Comparison of ENCODE assay signal across 19 cellular contexts in genomic region chr1:21693732-21694131, GRCh38. TPM values are rescaled to one million over a fixed set of nuclear protein-coding genes. Genes with fewer than 3 reads are reported as not detected.
A peak's percentile ranks its signal among the peaks of the same experiment; 100 is the strongest.
DNase-seq lines count a peak whose midpoint lies in the region; ATAC-seq and TF ChIP-seq lines count a peak whose summit lies in the region.
"Had no signal": no experiment of that assay in that cellular context is flagged by ENCODE, and none has a peak within 500 bp of the region (broad histone marks: within the 10 kb centered on the region; RNA-seq: fewer than 3 reads in every experiment).

No MANE protein-coding gene starts in this region.

- no peak for ATAC-seq in GM18870 (IDR thresholded peaks at IDR 0.05; ENCODE audit: unreplicated experiment)
- no peak for ATAC-seq in stimulated activated naive B cell treated with anti-CD40 and anti-IgM and Interleukin-4, amounts not matched to agents 10 μg/mL and 1 μg/mL and 100 μg/mL, for 72 hours (replicated peaks)
- ATAC-seq: K562 had no signal

- H3K27me3 ChIP-seq in BJ (ENCODE audit: control insufficient read depth, insufficient read depth, low read length) (no peaks in the 10 kb centered on the region), adipocyte (replicated peaks; ENCODE audit: control insufficient read depth, insufficient read depth, low read length) (no peaks in the 10 kb centered on the region), spleen (replicated peaks in 1 of 7) (no peaks in the 10 kb centered on the region)

- no peak overlapping the region for H3K27ac ChIP-seq in spleen

- CTCF ChIA-PET in BJ (lab: Yijun Ruan, JAX): interaction anchor here (1.2 to 2.9 kb wide), 2 partner anchors 9 to 10 kb away, joined by 4 to 12 read pairs; no protein-coding TSS in a partner anchor

- H3K4me3 ChIP-seq in BJ (ENCODE audit: low read depth, low read length) (no peak overlapping the region), adipocyte (ENCODE audit: low read length) (no peak overlapping the region), spleen (no peak overlapping the region)
- H3K4me3 ChIP-seq: HAP-1, K562 had no signal

- peaks cover 8% of the 10 kb centered on the region for H3K36me3 ChIP-seq in BJ (ENCODE audit: control insufficient read depth, insufficient read depth, low read length)
- peaks cover 47% of the 10 kb centered on the region for H3K36me3 ChIP-seq in adipocyte (ENCODE audit: control insufficient read depth, insufficient read depth, low read length, severe bottlenecking)
- peaks cover 8 to 100% (median 77%) of the 10 kb centered on the region in 6 donors for H3K36me3 ChIP-seq in spleen

- H3K4me1 Mint-ChIP-seq in stimulated activated naive B cell treated with anti-CD40 and anti-IgM and Interleukin-4, amounts not matched to agents 10 μg/mL and 1 μg/mL and 100 μg/mL, for 72 hours: no peaks in the 10 kb centered on the region
- H3K4me1 Mint-ChIP-seq: B cell had no signal

- intact Hi-C loops in spleen (cut with DNase I; ENCODE audit: low total_unique reads): no loop called here

- no peaks in the 10 kb centered on the region for H3K9me3 Mint-ChIP-seq in stimulated activated naive B cell treated with anti-CD40 and anti-IgM and Interleukin-4, amounts not matched to agents 10 μg/mL and 1 μg/mL and 100 μg/mL, for 72 hours
- H3K9me3 Mint-ChIP-seq: CD4-positive, CD25-positive, alpha-beta regulatory T cell; CD8-positive, alpha-beta memory T cell had no signal

- no peak overlapping the region for H3K4me3 Mint-ChIP-seq in stimulated activated naive B cell treated with anti-CD40 and anti-IgM and Interleukin-4, amounts not matched to agents 10 μg/mL and 1 μg/mL and 100 μg/mL, for 72 hours
- H3K4me3 Mint-ChIP-seq: B cell; CD4-positive, CD25-positive, alpha-beta regulatory T cell; CD8-positive, alpha-beta memory T cell had no signal

- H3K4me1 ChIP-seq in adipocyte (ENCODE audit: control insufficient read depth, insufficient read depth, low read length) (peaks cover 9% of the 10 kb centered on the region), spleen (no peaks in the 10 kb centered on the region)
- H3K4me1 ChIP-seq: HAP-1 had no signal

- DNase-seq in BJ (ENCODE audit: low read depth) (peak; percentile 64), GM04504 (ENCODE audit: low read depth) (peak; percentile 42), adipocyte (ENCODE audit: low read depth) (peak; percentile 26), DMS53 treated with DMSO at 0.1 percent for 48 hours (lab: John Stamatoyannopoulos, UW; ENCODE audit: unreplicated experiment) (no peak), spleen (no peak)
- DNase-seq in stimulated activated naive B cell treated with anti-CD40 and anti-IgM and Interleukin-4, amounts not matched to agents 10 μg/mL and 1 μg/mL and 100 μg/mL, for 72 hours: no peak
- DNase-seq: ACHN; C1 segment of cervical spinal cord; CD4-positive, CD25-positive, alpha-beta regulatory T cell; CD8-positive, alpha-beta memory T cell; COR-L47; DMS 273 treated with DMSO at 0.1 percent for 48 hours; DMS53; GDM1; IMR-90 had no signal

- no peak overlapping the region for H3K27ac Mint-ChIP-seq in stimulated activated naive B cell treated with anti-CD40 and anti-IgM and Interleukin-4, amounts not matched to agents 10 μg/mL and 1 μg/mL and 100 μg/mL, for 72 hours
- H3K27ac Mint-ChIP-seq: B cell; CD4-positive, CD25-positive, alpha-beta regulatory T cell had no signal

- H3K9ac ChIP-seq in adipocyte (ENCODE audit: low read length): no peak overlapping the region

- peaks cover 29 to 44% of the 10 kb centered on the region in 2 donors for H3K36me3 Mint-ChIP-seq in stimulated activated naive B cell treated with anti-CD40 and anti-IgM and Interleukin-4, amounts not matched to agents 10 μg/mL and 1 μg/mL and 100 μg/mL, for 72 hours

- POLR2A ChIA-PET in BJ (lab: Charles Lee): no interaction called here

- H3K9me3 ChIP-seq in adipocyte (ENCODE audit: control insufficient read depth, low read length) (no peaks in the 10 kb centered on the region), spleen (no peaks in the 10 kb centered on the region)
- H3K9me3 ChIP-seq: HAP-1 had no signal

- no peak for TF ChIP-seq POLR2A in spleen (IDR thresholded peaks at IDR 0.05)

- no peaks in the 10 kb centered on the region for H3K27me3 Mint-ChIP-seq in stimulated activated naive B cell treated with anti-CD40 and anti-IgM and Interleukin-4, amounts not matched to agents 10 μg/mL and 1 μg/mL and 100 μg/mL, for 72 hours
- H3K27me3 Mint-ChIP-seq: B cell; CD4-positive, CD25-positive, alpha-beta regulatory T cell; CD8-positive, alpha-beta memory T cell had no signal

- TF ChIP-seq CTCF in BJ (IDR thresholded peaks at IDR 0.05; ENCODE audit: insufficient read depth, low read depth, low read length) (no peak), spleen (IDR thresholded peaks at IDR 0.05 in 8 of 11, conservative IDR thresholded peaks at IDR 0.05 in 3 of 11) (no peak)

RNA-seq across cellular contexts. Expression of gene RAP1GAP, which starts 24.6 kb away (rescaled TPM):
- 0.16 and 0.31 TPM in 2 replicates for polyA plus RNA-seq in BJ (2011; rRNA removed)
- 0.19 TPM in 1 of 2 replicates, not detected in the other for polyA minus RNA-seq in BJ (2011; rRNA and poly(A)+ RNA removed)
- total RNA-seq in spleen: 10 to 100 TPM in 1 of 7 donors, 1 to 10 TPM in 4, under 1 TPM in 2; 0.69 to 12.1 (median 1.0) TPM
- under 1 TPM; 0.30 to 0.67 (median 0.41) TPM for polyA plus RNA-seq in spleen
- polyA plus RNA-seq: CD4-positive, CD25-positive, alpha-beta regulatory T cell; CD8-positive, alpha-beta memory T cell had no signal

Comparison
In these comparisons a context has a peak if more than half of its experiments do, and no peak if none do; other contexts are left out.
1. DNase-seq: peak in BJ (single experiment), GM04504 (single experiment) and adipocyte (single experiment); none in stimulated activated naive B cell treated with anti-CD40 and anti-IgM and Interleukin-4, amounts not matched to agents 10 μg/mL and 1 μg/mL and 100 μg/mL, for 72 hours (single experiment), DMS53 treated with DMSO at 0.1 percent for 48 hours (single experiment) and spleen (single experiment).